In genomic region chr6:160297310-160297709, GRCh38 we compare ENCODE assay signal across 1 cellular context.
TF ChIP-seq lines count a peak whose summit lies in the region.

No MANE protein-coding gene starts in this region.

TF ChIP-seq in HepG2, 621 proteins besides CTCF, POLR2A, EP300 and RAD21 (continued from another document):
- TF ChIP-seq ZNF687 (CRISPR knock-in tag; IDR thresholded peaks at IDR 0.05) (peak; percentile 23; the same call in 1 of the 2 replicates), ZKSCAN1 (IDR thresholded peaks at IDR 0.05; ENCODE audit: low read length) (no peak), STAG1 (CRISPR knock-in tag; IDR thresholded peaks at IDR 0.05) (peak; percentile 79), ZNF609 (CRISPR knock-in tag; IDR thresholded peaks at IDR 0.05; ENCODE audit: borderline replicate concordance) (no peak), ZBTB33 (CRISPR knock-in tag; IDR thresholded peaks at IDR 0.05) (0 out of 2 replicates have a peak, but pooled peaks have one; percentile 23)
